Comparison of ENCODE assay signal across 15 cellular contexts in genomic region chr1:3011631-3012510, GRCh38. TPM values are rescaled to one million over a fixed set of nuclear protein-coding genes. Genes with fewer than 3 reads are reported as not detected.
DNase-seq lines count a peak whose midpoint lies in the region; ATAC-seq and TF ChIP-seq lines count a peak whose summit lies in the region.
"Had no signal": no experiment of that assay in that cellular context is flagged by ENCODE, and none has a peak within 500 bp of the region (broad histone marks: within the 10 kb centered on the region; RNA-seq: fewer than 3 reads in every experiment).

No MANE protein-coding gene starts in this region.

- H3K9me3 ChIP-seq in left ventricle myocardium inferior (replicated peaks) (peaks cover 23% of the 10 kb centered on the region), right atrium auricular region (peaks cover 4 to 6% of the 10 kb centered on the region in 2 donors), upper lobe of left lung (peaks cover 0 to 15% (median 12%) of the 10 kb centered on the region in 4 donors)
- H3K9me3 ChIP-seq: prostate gland, thyroid gland had no signal

- no peak for TF ChIP-seq POLR2A in upper lobe of left lung (IDR thresholded peaks at IDR 0.05)

- H3K27ac ChIP-seq in left ventricle myocardium inferior (replicated peaks) (no peak overlapping the region), right atrium auricular region (no peak overlapping the region), upper lobe of left lung (no peak overlapping the region)
- H3K27ac ChIP-seq: prostate gland, thyroid gland had no signal

- WGBS in upper lobe of left lung, 2 donors = 39 to 60% methylated on average over 30 to 50 of the region's 50 CpGs

- DNase-seq in left ventricle myocardium inferior (peak; percentile 4), right atrium auricular region (ENCODE audit: low spot score) (no peak), globus pallidus (ENCODE audit: low spot score) (peak; percentile 73), nucleus accumbens (lab: John Stamatoyannopoulos, UW) (peak in 42 of 56 donors; percentile 25 to 90 (median 60)), upper lobe of left lung (peak; percentile 15 to 79), DMS79 (lab: John Stamatoyannopoulos, UW) (no peak), ecto neural progenitor cell (ENCODE audit: low spot score) (no peak)
- DNase-seq: NCI-H345 had no signal

- H3K36me3 ChIP-seq in left ventricle myocardium inferior = no peaks in the 10 kb centered on the region
- no peaks in the 10 kb centered on the region for H3K36me3 ChIP-seq in right atrium auricular region
- H3K36me3 ChIP-seq in upper lobe of left lung = no peaks in the 10 kb centered on the region
- H3K36me3 ChIP-seq: prostate gland, thyroid gland had no signal

- H3K27me3 ChIP-seq in left ventricle myocardium inferior (ENCODE audit: low read depth) (peaks cover 77% of the 10 kb centered on the region), right atrium auricular region (peaks cover 0 to 6% of the 10 kb centered on the region in 2 donors), upper lobe of left lung (peaks cover 0 to 3% (median 0%) of the 10 kb centered on the region in 4 donors)
- H3K27me3 ChIP-seq: thyroid gland had no signal

- TF ChIP-seq EP300 in upper lobe of left lung (IDR thresholded peaks at IDR 0.05) = no peak

- H3K4me3 ChIP-seq in left ventricle myocardium inferior = no peak overlapping the region
- no peak overlapping the region for H3K4me3 ChIP-seq in right atrium auricular region
- H3K4me3 ChIP-seq in upper lobe of left lung = no peak overlapping the region
- H3K4me3 ChIP-seq: prostate gland, thyroid gland had no signal

- TF ChIP-seq CTCF in left ventricle myocardium inferior (IDR thresholded peaks at IDR 0.05; ENCODE audit: borderline replicate concordance) (no peak), right atrium auricular region (IDR thresholded peaks at IDR 0.05) (no peak), upper lobe of left lung (IDR thresholded peaks at IDR 0.05) (no peak)

- intact Hi-C loops in left ventricle myocardium inferior (cut with micrococcal nuclease) = loop anchor here (5.0 kb wide), 1 partner anchor 410 kb away; no protein-coding TSS in a partner anchor

- ATAC-seq in upper lobe of left lung (ENCODE audit: low FRiP score in 2 of 2) (no peak), GM18519 (IDR thresholded peaks at IDR 0.05; ENCODE audit: low FRiP score, unreplicated experiment) (no peak)
- ATAC-seq: effector memory CD8-positive, alpha-beta T cell had no signal

- H3K4me1 ChIP-seq in left ventricle myocardium inferior = no peaks in the 10 kb centered on the region
- peaks cover 0 to 9% of the 10 kb centered on the region in 2 donors for H3K4me1 ChIP-seq in right atrium auricular region
- peaks cover 0 to 5% (median 4%) of the 10 kb centered on the region in 4 donors for H3K4me1 ChIP-seq in upper lobe of left lung
- H3K4me1 ChIP-seq: prostate gland had no signal

RNA-seq across cellular contexts. Expression of gene ACTRT2, which starts 9.4 kb away (rescaled TPM):
- total RNA-seq in left ventricle myocardium inferior = not detected
- total RNA-seq in right atrium auricular region = not detected
- total RNA-seq in upper lobe of left lung = not detected
- total RNA-seq: activated CD4-positive, alpha-beta memory T cell treated with anti-CD3 and anti-CD28 coated beads, Interleukin-2, amount 10 ng/mL, durations not matched to agents 7 days and 5 days; activated T-helper 2 cell treated with anti-CD3 and anti-CD28 coated beads, Interferon-gamma antibody, Interleukin-2, Interleukin-4, amounts not matched to agents 10 μg/mL and 5 μg/mL and 100 μg/mL, durations not matched to agents 14 hours and 24 hours and 36 hours; mononuclear cell had no signal

RNA-seq across cellular contexts. Expression of gene PRDM16, which starts 57.1 kb away (rescaled TPM):
- total RNA-seq in left ventricle myocardium inferior (16.6 TPM), right atrium auricular region (1 to 10 TPM in 1 of 2 donors, under 1 TPM in 1; 0.22 to 3.3 TPM), upper lobe of left lung (10 to 100 TPM; 12.3 to 54.5 (median 21.2) TPM)
- total RNA-seq: activated T-helper 2 cell treated with anti-CD3 and anti-CD28 coated beads, Interferon-gamma antibody, Interleukin-2, Interleukin-4, amounts not matched to agents 10 μg/mL and 5 μg/mL and 100 μg/mL, durations not matched to agents 14 hours and 24 hours and 36 hours; mononuclear cell had no signal

Comparison
In these comparisons a context has a peak if more than half of its experiments do, and no peak if none do; other contexts are left out.
1. DNase-seq: peak in left ventricle myocardium inferior (single experiment), globus pallidus (single experiment), nucleus accumbens (42 of 56) and upper lobe of left lung (2 of 2); none in right atrium auricular region (single experiment), DMS79 (single experiment) and ecto neural progenitor cell (single experiment).